Comparison of ENCODE assay signal across 8 cellular contexts in genomic region chr7:92246363-92247101, GRCh38. TPM values are rescaled to one million over a fixed set of nuclear protein-coding genes. Genes with fewer than 3 reads are reported as not detected.
DNase-seq lines count a peak whose midpoint lies in the region; ATAC-seq, FAIRE-seq and TF ChIP-seq lines count a peak whose summit lies in the region.

No MANE protein-coding gene starts in this region.

- ATAC-seq in GM19463 (IDR thresholded peaks at IDR 0.05; ENCODE audit: unreplicated experiment) (peak; percentile 20), HG03460 (IDR thresholded peaks at IDR 0.05; ENCODE audit: unreplicated experiment) (peak; percentile 33)

- H2AFZ ChIP-seq in smooth muscle cell (ENCODE audit: low read depth): peak overlapping the region; percentile 95

- H3K9me3 ChIP-seq in SK-N-MC (ENCODE audit: low read depth, low read length) (no peaks in the 10 kb centered on the region), smooth muscle cell (replicated peaks; ENCODE audit: low read depth) (no peaks in the 10 kb centered on the region)

- no peak overlapping the region for H3K27ac ChIP-seq in SK-N-MC
- H3K27ac ChIP-seq in smooth muscle cell (ENCODE audit: low read depth): peak overlapping the region; percentile 80

- H3F3A ChIP-seq in smooth muscle cell (ENCODE audit: low read depth): no peaks in the 10 kb centered on the region

- under 1% methylated on average over 34 of the region's 34 CpGs for WGBS in smooth muscle cell (ENCODE audit: low lambda C conversion rate)

- H3K4me3 ChIP-seq in SK-N-MC: peak overlapping the region; percentile 86
- H3K4me3 ChIP-seq in bronchial epithelial cell (ENCODE audit: low read depth, low read length): peak overlapping the region; percentile 51
- peak overlapping the region; percentile 78 for H3K4me3 ChIP-seq in smooth muscle cell

- DNase-seq in EL (peak; percentile 40), SK-N-MC (ENCODE audit: low read depth, low spot score) (no peak), bronchial epithelial cell (ENCODE audit: low read depth) (peak; percentile 10), iris pigment epithelial cell (ENCODE audit: low read depth) (peak; percentile 30), smooth muscle cell (lab: John Stamatoyannopoulos, UW; ENCODE audit: unreplicated experiment) (peak; percentile 36), NCI-H2029 (lab: John Stamatoyannopoulos, UW) (no peak)

- H3K9ac ChIP-seq in SK-N-MC (ENCODE audit: insufficient read length): peak overlapping the region; percentile 90
- peak overlapping the region; percentile 88 for H3K9ac ChIP-seq in smooth muscle cell (ENCODE audit: low read depth)

- no peaks in the 10 kb centered on the region for H3K27me3 ChIP-seq in bronchial epithelial cell (ENCODE audit: control insufficient read depth, insufficient read depth, low read length)
- H3K27me3 ChIP-seq in smooth muscle cell (ENCODE audit: low read depth): no peaks in the 10 kb centered on the region

- peaks cover 85% of the 10 kb centered on the region for H3K79me2 ChIP-seq in smooth muscle cell (ENCODE audit: low read depth)

- TF ChIP-seq CTCF in bronchial epithelial cell (IDR thresholded peaks at IDR 0.05; ENCODE audit: insufficient read depth, low read length, severe bottlenecking): no peak
- TF ChIP-seq CTCF in smooth muscle cell (IDR thresholded peaks at IDR 0.05; ENCODE audit: borderline replicate concordance, insufficient read depth, poor library complexity, severe bottlenecking): no peak

- peaks cover 9% of the 10 kb centered on the region for H3K36me3 ChIP-seq in SK-N-MC (ENCODE audit: insufficient read depth, low read length)
- no peaks in the 10 kb centered on the region for H3K36me3 ChIP-seq in bronchial epithelial cell (ENCODE audit: control insufficient read depth, insufficient read depth, low read length)
- no peaks in the 10 kb centered on the region for H3K36me3 ChIP-seq in smooth muscle cell (ENCODE audit: low read depth)

- H4K20me1 ChIP-seq in smooth muscle cell (ENCODE audit: low read depth): peaks cover 30% of the 10 kb centered on the region

- no peak for FAIRE-seq in bronchial epithelial cell (lab: Jason Lieb, UNC)

- H3K4me2 ChIP-seq in smooth muscle cell: peak overlapping the region; percentile 91

- peaks cover 31% of the 10 kb centered on the region for H3K4me1 ChIP-seq in smooth muscle cell (ENCODE audit: low read depth)

RNA-seq across cellular contexts. Expression of gene ANKIB1, which starts 0.8 kb away (rescaled TPM):
- total RNA-seq in bronchial epithelial cell (42.1 and 42.6 TPM in 2 replicates), smooth muscle cell (57.4 and 62.4 TPM in 2 replicates)
- 12.9 TPM in 2 replicates for polyA plus RNA-seq in smooth muscle cell

RNA-seq across cellular contexts. Expression of gene KRIT1, which starts 0.8 kb away (rescaled TPM):
- total RNA-seq in bronchial epithelial cell: 26.9 and 35.5 TPM in 2 replicates
- total RNA-seq in smooth muscle cell: 34.4 and 64.0 TPM in 2 replicates
- 14.9 and 22.0 TPM in 2 replicates for polyA plus RNA-seq in smooth muscle cell

Comparison
In these comparisons a context has a peak if more than half of its experiments do, and no peak if none do; other contexts are left out.
1. DNase-seq: peak in EL (single experiment), bronchial epithelial cell (single experiment), iris pigment epithelial cell (single experiment) and smooth muscle cell (single experiment); none in SK-N-MC (single experiment) and NCI-H2029 (single experiment).
2. Peak in every context shown above with its lines, with median percentiles within 50 percentile points of each other: H3K4me3 ChIP-seq.